In the genomic region with DNA sequence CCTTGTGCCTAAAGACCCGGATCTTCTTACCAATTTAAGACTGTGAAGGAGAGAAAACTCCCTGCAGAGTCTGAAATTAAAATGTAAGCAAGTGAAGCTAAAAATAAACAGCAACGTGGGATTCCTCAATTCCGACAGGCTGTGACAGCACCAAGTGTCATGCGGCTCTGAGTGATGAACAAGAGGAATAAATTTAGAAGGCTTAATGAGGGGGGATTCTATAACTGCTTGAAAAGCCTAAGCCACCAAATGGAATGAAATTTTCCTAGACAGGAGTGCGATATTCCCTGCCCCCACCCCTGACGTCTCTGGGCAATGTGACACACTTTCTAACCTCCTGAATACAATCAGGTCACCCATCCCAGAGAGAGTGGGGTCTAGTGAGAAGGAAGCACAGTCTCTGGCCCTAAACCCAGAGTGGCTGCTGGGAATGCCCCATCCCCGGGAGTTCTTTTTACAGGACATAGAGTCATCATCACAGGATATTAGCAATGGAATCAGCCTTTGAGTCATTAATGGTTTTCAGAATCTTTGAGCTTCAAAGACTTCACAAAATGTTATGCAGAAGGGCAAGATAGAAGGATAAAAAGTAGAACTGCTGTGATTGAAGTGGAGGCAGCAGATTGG, we compare ENCODE assay signal across 25 cellular contexts.
DNase-seq lines count a peak whose midpoint lies in the region; ATAC-seq and TF ChIP-seq lines count a peak whose summit lies in the region.
"Had no signal": no experiment of that assay in that cellular context is flagged by ENCODE, and none has a peak within 500 bp of the region (broad histone marks: within the 10 kb centered on the region; RNA-seq: fewer than 3 reads in every experiment).

No MANE protein-coding gene starts in this region.

- H3K36me3 Mint-ChIP-seq in WTC11, result peaks cover 2% of the 10 kb centered on the region
- no peaks in the 10 kb centered on the region for H3K36me3 Mint-ChIP-seq in Caco-2 (ENCODE audit: insufficient read depth, unreplicated experiment)
- H3K36me3 Mint-ChIP-seq: activated CD4-positive, alpha-beta memory T cell treated with anti-CD3 and anti-CD28 coated beads for 36 hours; activated naive CD8-positive, alpha-beta T cell had no signal

- H3K36me3 ChIP-seq in Caco-2 (ENCODE audit: control insufficient read depth, insufficient read depth, low read length), result no peaks in the 10 kb centered on the region
- H3K36me3 ChIP-seq: lower lobe of right lung, spleen had no signal

- H3K4me3 Mint-ChIP-seq in WTC11, result no peak overlapping the region
- H3K4me3 Mint-ChIP-seq in Caco-2 (ENCODE audit: unreplicated experiment), result no peak overlapping the region
- H3K4me3 Mint-ChIP-seq: activated CD4-positive, alpha-beta memory T cell treated with anti-CD3 and anti-CD28 coated beads for 36 hours; activated naive CD8-positive, alpha-beta T cell had no signal

- no peak overlapping the region for H3K27ac Mint-ChIP-seq in WTC11
- H3K27ac Mint-ChIP-seq in Caco-2 (ENCODE audit: unreplicated experiment), result no peak overlapping the region
- H3K27ac Mint-ChIP-seq: activated CD4-positive, alpha-beta memory T cell treated with anti-CD3 and anti-CD28 coated beads for 36 hours; activated naive CD8-positive, alpha-beta T cell had no signal

- intact Hi-C loops in Right ventricle myocardium superior (cut with DNase I), result no loop called here
- intact Hi-C loops in Caco-2 (cut with micrococcal nuclease; ENCODE audit: unreplicated experiment), result loop anchor here (5.0 to 10.0 kb wide), 3 partner anchors 164 to 783 kb away; no protein-coding TSS in a partner anchor

- H3K27me3 ChIP-seq in Caco-2 (replicated peaks; ENCODE audit: control insufficient read depth, insufficient read depth, low read length), result no peaks in the 10 kb centered on the region
- H3K27me3 ChIP-seq: spleen, testis had no signal

- no TSS peak for BruUV-seq in Caco-2 (replicated peaks; lab: Mats Ljungman, UMichigan)

- no peak overlapping the region for H3K4me3 ChIP-seq in Caco-2 (ENCODE audit: low read depth, low read length)
- H3K4me3 ChIP-seq: A549, K562, lower lobe of right lung, spleen, testis had no signal

- H3K9me3 Mint-ChIP-seq in WTC11 (peaks cover 43% of the 10 kb centered on the region), Caco-2 (ENCODE audit: unreplicated experiment) (no peaks in the 10 kb centered on the region)
- H3K9me3 Mint-ChIP-seq: activated CD4-positive, alpha-beta memory T cell treated with anti-CD3 and anti-CD28 coated beads for 36 hours had no signal

- ATAC-seq in Right ventricle myocardium superior (ENCODE audit: poor library complexity) (peak; percentile 75), WTC11 (no peak)
- ATAC-seq: A549, K562, lower lobe of right lung had no signal

- TF ChIP-seq CTCF in WTC11 (IDR thresholded peaks at IDR 0.05) (no peak), Caco-2 (IDR thresholded peaks at IDR 0.05; ENCODE audit: insufficient read depth in 1 of 2, low read depth in 1 of 2, low read length in 1 of 2, severe bottlenecking in 1 of 2, unreplicated experiment in 1 of 2) (no peak)

- H3K4me1 Mint-ChIP-seq in WTC11, result no peaks in the 10 kb centered on the region
- H3K4me1 Mint-ChIP-seq in Caco-2 (ENCODE audit: low read depth, unreplicated experiment), result peaks cover 34% of the 10 kb centered on the region

- no peaks in the 10 kb centered on the region for H3K9me3 ChIP-seq in Caco-2
- H3K9me3 ChIP-seq: A549, lower lobe of right lung, spleen, testis had no signal

- DNase-seq in AG20443 (ENCODE audit: low spot score) (peak; percentile 35), RKO (ENCODE audit: low spot score) (peak; percentile 7), Right ventricle myocardium superior (no peak), myocyte (ENCODE audit: low read depth) (peak; percentile 31), WTC11 (ENCODE audit: low spot score) (no peak), substantia nigra (lab: John Stamatoyannopoulos, UW) (no peak), HuH-7.5 (ENCODE audit: low spot score) (no peak), Caco-2 (no peak)
- DNase-seq: activated CD4-positive, alpha-beta memory T cell treated with anti-CD3 and anti-CD28 coated beads for 36 hours; activated CD4-positive, CD25-positive, alpha-beta regulatory T cell; activated CD8-positive, alpha-beta memory T cell treated with anti-CD3 and anti-CD28 coated beads, Interleukin-2, amount 50 U/mL, for 48 hours; aorta; DMS79 treated with DMSO at 0.1 percent for 48 hours; lower lobe of right lung; NCI-H1436; NCI-H446; posterior cingulate gyrus; SHP77 treated with DMSO at 0.1 percent for 48 hours; spleen; stimulated activated CD4-positive, alpha-beta T cell treated with anti-CD3 and anti-CD28 coated beads, Interleukin-4, amount 100 ng/mL, for 1 hour; stimulated activated naive CD4-positive, alpha-beta T cell; testis had no signal

- CTCF ChIA-PET in WTC11 (lab: Charles Lee) (no interaction called here), Caco-2 (lab: Charles Lee) (no interaction called here)

- H3K27me3 Mint-ChIP-seq in WTC11 (ENCODE audit: low read depth) (peaks cover 10% of the 10 kb centered on the region), Caco-2 (ENCODE audit: insufficient read depth, unreplicated experiment) (no peaks in the 10 kb centered on the region)
- H3K27me3 Mint-ChIP-seq: activated naive CD8-positive, alpha-beta T cell had no signal

- no peak overlapping the region for H3K27ac ChIP-seq in substantia nigra (ENCODE audit: low read depth, low read length, poor library complexity, severe bottlenecking)
- H3K27ac ChIP-seq: A549, lower lobe of right lung, spleen, testis had no signal

- POLR2A ChIA-PET in WTC11 (lab: Charles Lee), result no interaction called here
- POLR2A ChIA-PET in Caco-2 (lab: Charles Lee), result no interaction called here

- peaks cover 44% of the 10 kb centered on the region for H3K4me1 ChIP-seq in Caco-2
- H3K4me1 ChIP-seq: lower lobe of right lung, spleen, testis had no signal

TF ChIP-seq in WTC11, 78 proteins besides CTCF, POLR2A, EP300 and RAD21 (continues in another document):
- TF ChIP-seq PRRX2 (CRISPR knock-in tag; IDR thresholded peaks at IDR 0.05), result no peak
- no peak for TF ChIP-seq ZNF219 (CRISPR knock-in tag; IDR thresholded peaks at IDR 0.05; ENCODE audit: borderline replicate concordance)
- TF ChIP-seq GTF2I (CRISPR knock-in tag; conservative IDR thresholded peaks at IDR 0.05), result no peak
- TF ChIP-seq, protein P1, sequence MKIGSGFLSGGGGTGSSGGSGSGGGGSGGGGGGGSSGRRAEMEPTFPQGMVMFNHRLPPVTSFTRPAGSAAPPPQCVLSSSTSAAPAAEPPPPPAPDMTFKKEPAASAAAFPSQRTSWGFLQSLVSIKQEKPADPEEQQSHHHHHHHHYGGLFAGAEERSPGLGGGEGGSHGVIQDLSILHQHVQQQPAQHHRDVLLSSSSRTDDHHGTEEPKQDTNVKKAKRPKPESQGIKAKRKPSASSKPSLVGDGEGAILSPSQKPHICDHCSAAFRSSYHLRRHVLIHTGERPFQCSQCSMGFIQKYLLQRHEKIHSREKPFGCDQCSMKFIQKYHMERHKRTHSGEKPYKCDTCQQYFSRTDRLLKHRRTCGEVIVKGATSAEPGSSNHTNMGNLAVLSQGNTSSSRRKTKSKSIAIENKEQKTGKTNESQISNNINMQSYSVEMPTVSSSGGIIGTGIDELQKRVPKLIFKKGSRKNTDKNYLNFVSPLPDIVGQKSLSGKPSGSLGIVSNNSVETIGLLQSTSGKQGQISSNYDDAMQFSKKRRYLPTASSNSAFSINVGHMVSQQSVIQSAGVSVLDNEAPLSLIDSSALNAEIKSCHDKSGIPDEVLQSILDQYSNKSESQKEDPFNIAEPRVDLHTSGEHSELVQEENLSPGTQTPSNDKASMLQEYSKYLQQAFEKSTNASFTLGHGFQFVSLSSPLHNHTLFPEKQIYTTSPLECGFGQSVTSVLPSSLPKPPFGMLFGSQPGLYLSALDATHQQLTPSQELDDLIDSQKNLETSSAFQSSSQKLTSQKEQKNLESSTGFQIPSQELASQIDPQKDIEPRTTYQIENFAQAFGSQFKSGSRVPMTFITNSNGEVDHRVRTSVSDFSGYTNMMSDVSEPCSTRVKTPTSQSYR (CRISPR knock-in tag; IDR thresholded peaks at IDR 0.05), result no peak
- no peak for TF ChIP-seq STAT6 (CRISPR knock-in tag; conservative IDR thresholded peaks at IDR 0.05; ENCODE audit: low read depth)

Comparison
In these comparisons a context has a peak if more than half of its experiments do, and no peak if none do; other contexts are left out.
1. DNase-seq: peak in AG20443 (single experiment), RKO (single experiment) and myocyte (single experiment); none in Right ventricle myocardium superior (single experiment), WTC11 (single experiment), substantia nigra (0 of 49), HuH-7.5 (single experiment) and Caco-2 (0 of 2).